ENCODE assay signal across 8 cellular contexts in the genomic region with DNA sequence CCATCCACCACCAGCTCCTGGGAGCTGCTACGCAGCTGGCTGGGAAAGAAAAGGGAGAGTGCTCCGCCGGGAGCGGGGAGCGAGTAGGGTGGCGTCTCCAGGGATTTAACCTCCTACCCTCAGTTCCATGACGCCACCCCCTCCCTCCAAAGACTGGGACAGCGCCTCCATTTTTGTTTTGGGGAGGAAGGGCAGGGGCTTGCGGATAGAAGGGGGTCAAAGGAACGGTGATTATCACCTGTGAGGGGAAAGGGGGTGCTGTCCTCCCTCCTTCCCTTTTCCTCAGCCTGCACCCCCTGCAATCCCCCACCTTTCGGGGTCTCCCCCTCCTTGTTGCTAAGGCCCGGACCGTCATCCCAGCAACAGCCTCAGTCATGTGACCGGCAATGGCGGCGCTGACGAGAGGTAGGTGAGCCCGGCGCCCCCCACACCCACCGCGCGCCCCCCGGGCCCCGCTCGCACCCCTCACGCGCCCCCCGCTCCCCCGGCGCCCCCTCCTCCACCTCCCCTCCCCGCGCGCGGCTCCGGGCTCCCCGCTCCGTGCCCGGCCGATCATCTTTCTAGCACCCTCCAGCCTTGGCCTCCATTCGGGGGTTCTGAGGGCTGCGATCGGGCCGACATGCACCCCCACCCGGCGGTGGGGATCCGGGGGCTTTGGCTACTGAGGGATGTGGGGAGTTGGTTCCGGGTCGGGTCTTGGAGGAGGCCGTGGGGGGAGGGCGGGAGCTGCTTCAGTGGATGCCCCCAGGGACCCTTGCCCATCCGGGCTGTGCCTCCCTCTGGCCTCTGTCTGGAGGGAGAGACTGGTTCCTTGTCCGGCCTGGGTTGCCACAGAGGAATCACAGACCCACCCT. TPM values are rescaled to one million over a fixed set of nuclear protein-coding genes. Genes with fewer than 3 reads are reported as not detected.
DNase-seq lines count a peak whose midpoint lies in the region; ATAC-seq and TF ChIP-seq lines count a peak whose summit lies in the region.

A gene with protein sequence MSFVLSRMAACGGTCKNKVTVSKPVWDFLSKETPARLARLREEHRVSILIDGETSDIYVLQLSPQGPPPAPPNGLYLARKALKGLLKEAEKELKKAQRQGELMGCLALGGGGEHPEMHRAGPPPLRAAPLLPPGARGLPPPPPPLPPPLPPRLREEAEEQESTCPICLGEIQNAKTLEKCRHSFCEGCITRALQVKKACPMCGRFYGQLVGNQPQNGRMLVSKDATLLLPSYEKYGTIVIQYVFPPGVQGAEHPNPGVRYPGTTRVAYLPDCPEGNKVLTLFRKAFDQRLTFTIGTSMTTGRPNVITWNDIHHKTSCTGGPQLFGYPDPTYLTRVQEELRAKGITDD (plus strand): TSS at position 371 of the 854 bp plus-strand sequence. CDS start 1,694 bp downstream, outside the sequence.

- peak; percentile 84 for ATAC-seq in GM19351 (IDR thresholded peaks at IDR 0.05; ENCODE audit: unreplicated experiment)
- ATAC-seq in activated naive CD8-positive, alpha-beta T cell treated with anti-CD3 and anti-CD28 coated beads, Interleukin-2, amount 10 ng/mL, durations not matched to agents 7 days and 5 days (ENCODE audit: low read depth), result peak; percentile 67

- H3K4me1 Mint-ChIP-seq in activated naive CD8-positive, alpha-beta T cell treated with anti-CD3 and anti-CD28 coated beads, Interleukin-2, amount 10 ng/mL, durations not matched to agents 7 days and 5 days, result peaks cover 17% of the 10 kb centered on the region
- peaks cover 31% of the 10 kb centered on the region for H3K4me1 Mint-ChIP-seq in osteocyte (ENCODE audit: unreplicated experiment)

- H3K4me3 Mint-ChIP-seq in activated naive CD8-positive, alpha-beta T cell treated with anti-CD3 and anti-CD28 coated beads, Interleukin-2, amount 10 ng/mL, durations not matched to agents 7 days and 5 days, result peak within 1 kb of the TSS; percentile 84
- peak within 1 kb of the TSS; percentile 79 for H3K4me3 Mint-ChIP-seq in osteocyte (ENCODE audit: unreplicated experiment)

- POLR2A ChIA-PET in activated naive CD8-positive, alpha-beta T cell treated with anti-CD3 and anti-CD28 coated beads, Interleukin-2, amount 10 ng/mL, durations not matched to agents 7 days and 5 days (lab: Charles Lee), result interaction anchor here (2.2 kb wide), 1 partner anchor 14 kb away, joined by 10 read pairs; a partner anchor contains a TSS

- DNase-seq in AG10803 (ENCODE audit: low read depth) (peak; percentile 20), NCI-H226 (peak; percentile 24), cardiac septum (ENCODE audit: low spot score) (no peak), osteocyte (ENCODE audit: extremely low spot score, unreplicated experiment) (no peak), HuH-7.5 (ENCODE audit: low spot score) (no peak), epidermal melanocyte (ENCODE audit: insufficient read length, low spot score) (no peak)
- peak; percentile 59 for DNase-seq in activated naive CD8-positive, alpha-beta T cell treated with anti-CD3 and anti-CD28 coated beads, Interleukin-2, amount 10 ng/mL, durations not matched to agents 7 days and 5 days

- TF ChIP-seq CTCF in AG10803 (conservative IDR thresholded peaks at IDR 0.05; ENCODE audit: low read length) (no peak), osteocyte (IDR thresholded peaks at IDR 0.05) (no peak)

- peaks cover 10% of the 10 kb centered on the region for H3K36me3 Mint-ChIP-seq in activated naive CD8-positive, alpha-beta T cell treated with anti-CD3 and anti-CD28 coated beads, Interleukin-2, amount 10 ng/mL, durations not matched to agents 7 days and 5 days
- peaks cover 28% of the 10 kb centered on the region for H3K36me3 Mint-ChIP-seq in osteocyte (ENCODE audit: unreplicated experiment)

- no peaks in the 10 kb centered on the region for H3K9me3 Mint-ChIP-seq in activated naive CD8-positive, alpha-beta T cell treated with anti-CD3 and anti-CD28 coated beads, Interleukin-2, amount 10 ng/mL, durations not matched to agents 7 days and 5 days
- H3K9me3 Mint-ChIP-seq in osteocyte (ENCODE audit: unreplicated experiment), result no peaks in the 10 kb centered on the region

- H3K27me3 Mint-ChIP-seq in activated naive CD8-positive, alpha-beta T cell treated with anti-CD3 and anti-CD28 coated beads, Interleukin-2, amount 10 ng/mL, durations not matched to agents 7 days and 5 days, result no peaks in the 10 kb centered on the region
- peaks cover 2% of the 10 kb centered on the region for H3K27me3 Mint-ChIP-seq in osteocyte (ENCODE audit: unreplicated experiment)

- peak within 1 kb of the TSS; percentile 75 for H3K4me3 ChIP-seq in AG10803 (ENCODE audit: low read length)

- peak within 1 kb of the TSS; percentile 88 for H3K27ac Mint-ChIP-seq in activated naive CD8-positive, alpha-beta T cell treated with anti-CD3 and anti-CD28 coated beads, Interleukin-2, amount 10 ng/mL, durations not matched to agents 7 days and 5 days
- peak within 1 kb of the TSS; percentile 93 for H3K27ac Mint-ChIP-seq in osteocyte (ENCODE audit: unreplicated experiment)

- intact Hi-C loops in cardiac septum (cut with DNase I), result no loop called here

RNA-seq across cellular contexts. Expression of the gene that starts here (rescaled TPM):
- 10 to 100 TPM; 31.5 to 32.8 TPM for total RNA-seq in activated naive CD8-positive, alpha-beta T cell treated with anti-CD3 and anti-CD28 coated beads, Interleukin-2, amount 10 ng/mL, durations not matched to agents 7 days and 5 days
- total RNA-seq in cardiac septum (31.0 TPM), osteocyte (26.5 and 29.9 TPM in 2 replicates)

Comparison
In these comparisons a context has a peak if more than half of its experiments do, and no peak if none do; other contexts are left out.
1. DNase-seq: peak in AG10803 (single experiment), NCI-H226 (single experiment) and activated naive CD8-positive, alpha-beta T cell treated with anti-CD3 and anti-CD28 coated beads, Interleukin-2, amount 10 ng/mL, durations not matched to agents 7 days and 5 days (single experiment); none in cardiac septum (single experiment), osteocyte (single experiment), HuH-7.5 (single experiment) and epidermal melanocyte (single experiment).